8 cellular contexts compared by ENCODE assay signal in genomic region chr7:38932509-38933168, GRCh38. TPM values are rescaled to one million over a fixed set of nuclear protein-coding genes. Genes with fewer than 3 reads are reported as not detected.
DNase-seq lines count a peak whose midpoint lies in the region; ATAC-seq and TF ChIP-seq lines count a peak whose summit lies in the region.

No MANE protein-coding gene starts in this region.

- POLR2A ChIA-PET in CD4-positive, alpha-beta memory T cell (lab: Charles Lee; ENCODE audit: partially characterized antibody), result no interaction called here

- peak overlapping the region in 1 of 8 donors; percentile 11 for H3K4me3 Mint-ChIP-seq in CD4-positive, alpha-beta memory T cell
- H3K4me3 Mint-ChIP-seq in osteocyte (ENCODE audit: unreplicated experiment), result no peak overlapping the region

- intact Hi-C loops in CD4-positive, alpha-beta memory T cell (cut with micrococcal nuclease), result loop anchor here (10.0 kb wide), 1 partner anchor 532 kb away; no protein-coding TSS in a partner anchor

- no peak overlapping the region for H3K27ac ChIP-seq in CD4-positive, alpha-beta memory T cell (ENCODE audit: low read depth, low read length)

- H3K9me3 Mint-ChIP-seq in CD4-positive, alpha-beta memory T cell, result no peaks in the 10 kb centered on the region
- no peaks in the 10 kb centered on the region for H3K9me3 Mint-ChIP-seq in osteocyte (ENCODE audit: unreplicated experiment)

- peaks cover 0 to 2% (median 1%) of the 10 kb centered on the region in 4 donors for H3K4me1 Mint-ChIP-seq in CD4-positive, alpha-beta memory T cell
- H3K4me1 Mint-ChIP-seq in osteocyte (ENCODE audit: unreplicated experiment), result peaks cover 3% of the 10 kb centered on the region

- DNase-seq in CD4-positive, alpha-beta memory T cell, result peak in 4 of 5 donors; percentile 1 to 18 (median 10)
- peak; percentile 56 for DNase-seq in NCI-H82 treated with DMSO at 0.1 percent for 48 hours (lab: John Stamatoyannopoulos, UW; ENCODE audit: unreplicated experiment)
- DNase-seq in activated T-cell treated with anti-CD3 and anti-CD28 coated beads for 1 hour (ENCODE audit: low read depth), result peak; percentile 9
- DNase-seq in foreskin fibroblast, result peak; percentile 10 to 55
- DNase-seq in osteocyte (ENCODE audit: extremely low spot score, unreplicated experiment), result peak; percentile 87

- H3K27me3 Mint-ChIP-seq in CD4-positive, alpha-beta memory T cell, result peaks cover 6% of the 10 kb centered on the region in 2 donors
- H3K27me3 Mint-ChIP-seq in osteocyte (ENCODE audit: unreplicated experiment), result no peaks in the 10 kb centered on the region

- TF ChIP-seq CTCF in foreskin fibroblast (IDR thresholded peaks at IDR 0.05; ENCODE audit: low read depth, low read length) (peak; percentile 96), osteocyte (IDR thresholded peaks at IDR 0.05) (peak; percentile 97)

- ATAC-seq in GM19043 (IDR thresholded peaks at IDR 0.05; ENCODE audit: low read depth, unreplicated experiment) (peak; percentile 85), HG03442 (IDR thresholded peaks at IDR 0.05; ENCODE audit: unreplicated experiment) (peak; percentile 77), HG03108 (IDR thresholded peaks at IDR 0.05; ENCODE audit: unreplicated experiment) (no peak)

- no peaks in the 10 kb centered on the region for H3K27me3 ChIP-seq in CD4-positive, alpha-beta memory T cell (ENCODE audit: insufficient read depth, low read length)

- no peaks in the 10 kb centered on the region for H3K36me3 ChIP-seq in CD4-positive, alpha-beta memory T cell (ENCODE audit: insufficient read depth, low read length)

- H3K27ac Mint-ChIP-seq in CD4-positive, alpha-beta memory T cell, result no peak overlapping the region
- H3K27ac Mint-ChIP-seq in osteocyte (ENCODE audit: unreplicated experiment), result no peak overlapping the region

- H3K4me1 ChIP-seq in CD4-positive, alpha-beta memory T cell (ENCODE audit: insufficient read depth, low read length), result no peaks in the 10 kb centered on the region

- H3K9me3 ChIP-seq in CD4-positive, alpha-beta memory T cell (ENCODE audit: control insufficient read depth in 1 of 2, low read length in 2 of 2), result no peaks in the 10 kb centered on the region

- CTCF ChIA-PET in CD4-positive, alpha-beta memory T cell (lab: Charles Lee; ENCODE audit: partially characterized antibody), result interaction anchor here (0.6 to 1.6 kb wide), 6 partner anchors 13 to 721 kb away, joined by 3 to 6 read pairs (median 4); partner anchors contain the start of gene VPS41

- H3K36me3 Mint-ChIP-seq in CD4-positive, alpha-beta memory T cell, result no peaks in the 10 kb centered on the region
- H3K36me3 Mint-ChIP-seq in osteocyte (ENCODE audit: unreplicated experiment), result no peaks in the 10 kb centered on the region

- no peak overlapping the region for H3K4me3 ChIP-seq in CD4-positive, alpha-beta memory T cell (ENCODE audit: low read length in 2 of 2)
- H3K4me3 ChIP-seq in foreskin fibroblast (ENCODE audit: low read depth in 1 of 2, low read length in 2 of 2), result no peak overlapping the region

RNA-seq across cellular contexts. Expression of gene VPS41, which starts 23.6 kb away (rescaled TPM):
- total RNA-seq in CD4-positive, alpha-beta memory T cell, result 10 to 100 TPM; 68.3 to 73.3 TPM
- 10 to 100 TPM; 54.6 to 56.6 TPM for polyA plus RNA-seq in CD4-positive, alpha-beta memory T cell
- 105 and 115 TPM in 2 replicates for total RNA-seq in osteocyte

RNA-seq across cellular contexts. Expression of gene POU6F2, which starts 45.1 kb away (rescaled TPM):
- total RNA-seq in CD4-positive, alpha-beta memory T cell, result not detected
- not detected for polyA plus RNA-seq in CD4-positive, alpha-beta memory T cell
- total RNA-seq in osteocyte, result 0.63 and 0.78 TPM in 2 replicates

Comparison
In these comparisons a context has a peak if more than half of its experiments do, and no peak if none do; other contexts are left out.
1. DNase-seq: peak in every context shown above with its lines; median percentile 87 in osteocyte; 56 in NCI-H82 treated with DMSO at 0.1 percent for 48 hours; 32 in foreskin fibroblast; 10 in CD4-positive, alpha-beta memory T cell; 9 in activated T-cell treated with anti-CD3 and anti-CD28 coated beads for 1 hour.